In the genomic region with DNA sequence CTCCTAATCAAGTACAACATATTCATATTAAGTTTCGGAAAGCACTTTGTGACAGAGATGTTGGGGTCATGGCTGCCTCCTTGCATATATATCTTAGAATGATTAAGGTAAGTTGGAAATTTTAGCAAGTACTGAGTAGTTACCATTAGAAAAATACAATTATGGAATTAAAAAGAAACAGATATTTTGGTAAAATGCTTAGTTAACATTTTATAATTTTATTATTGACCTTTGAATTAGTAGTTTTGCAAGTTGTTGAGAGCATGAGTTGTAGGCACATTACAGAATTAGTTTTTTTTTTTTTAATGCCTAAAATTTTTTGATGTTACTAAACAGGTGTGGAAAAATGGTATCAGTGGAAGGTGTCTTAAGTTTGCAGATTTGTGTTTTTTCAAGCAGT, we compare ENCODE assay signal across 25 cellular contexts.
"Had no signal": no experiment of that assay in that cellular context is flagged by ENCODE, and none has a peak within 500 bp of the region (broad histone marks: within the 10 kb centered on the region; RNA-seq: fewer than 3 reads in every experiment).

No MANE protein-coding gene starts in this region.

- H3K4me1 Mint-ChIP-seq: memory B cell had no signal

- ATAC-seq: esophagus mucosa, gastrocnemius medialis, heart right ventricle, left cardiac atrium, left lung, left ventricle myocardium superior had no signal

- H3K4me3 Mint-ChIP-seq: memory B cell had no signal

- H3K27me3 ChIP-seq: dorsolateral prefrontal cortex, esophagus squamous epithelium, gastrocnemius medialis, heart right ventricle, left lung had no signal

- H3K27ac ChIP-seq: coronary artery, dorsolateral prefrontal cortex, epithelial cell of prostate, esophagus squamous epithelium, gastrocnemius medialis, heart right ventricle, left lung had no signal

- DNase-seq: dermis blood vessel endothelial cell; dorsolateral prefrontal cortex; effector CD4-positive, alpha-beta T cell; effector memory CD4-positive, alpha-beta T cell; erythroblast; esophagus squamous epithelium; foreskin fibroblast; foreskin melanocyte; gastrocnemius medialis; glutamatergic neuron; head of caudate nucleus; heart right ventricle; hippocampal formation; left cardiac atrium; left lung; left ventricle myocardium superior; mammary epithelial cell; mesendoderm; midbrain had no signal

- H3K27me3 Mint-ChIP-seq: memory B cell had no signal

- H3K9me3 ChIP-seq: esophagus squamous epithelium, gastrocnemius medialis, heart right ventricle, left lung had no signal

- H3K9me3 Mint-ChIP-seq: memory B cell had no signal

- H3K4me1 ChIP-seq: esophagus squamous epithelium, gastrocnemius medialis, left lung had no signal

- H3K27ac Mint-ChIP-seq: memory B cell had no signal

- FAIRE-seq: keratinocyte had no signal

- H3K4me3 ChIP-seq: coronary artery, dorsolateral prefrontal cortex, esophagus squamous epithelium, gastrocnemius medialis, heart right ventricle, left lung, lung had no signal
